ENCODE assay signal across 22 cellular contexts in genomic region chr10:43958964-43959363, GRCh38.
"Had no signal": no experiment of that assay in that cellular context is flagged by ENCODE, and none has a peak within 500 bp of the region (broad histone marks: within the 10 kb centered on the region; RNA-seq: fewer than 3 reads in every experiment).

No MANE protein-coding gene starts in this region.

- H3K27me3 Mint-ChIP-seq: memory B cell had no signal

- DNase-seq: activated B cell treated with CpG ODN at 0.5 μM for 24 hours; activated CD4-positive, alpha-beta T cell treated with anti-CD3 and anti-CD28 coated beads for 48 hours; activated CD8-positive, alpha-beta T cell treated with anti-CD3 and anti-CD28 coated beads, Interleukin-2, amount 10 ng/mL, durations not matched to agents 7 days and 5 days; activated naive CD4-positive, alpha-beta T cell treated with Interleukin-2 at 50 U/mL for 16 hours; activated naive CD8-positive, alpha-beta T cell treated with anti-CD3 and anti-CD28 coated beads, Interleukin-2, amount 10 ng/mL, durations not matched to agents 7 days and 5 days; caudate nucleus; erythroblast; gastrocnemius medialis; heart left ventricle; left ventricle myocardium inferior; naive thymus-derived CD4-positive, alpha-beta T cell; retina; SIG-M5; stimulated activated CD4-positive, alpha-beta T cell treated with anti-CD3 and anti-CD28 coated beads, Interleukin-12 subunit alpha, Interleukin-12 subunit beta, amount 100 ng/mL, for 4 hours; stimulated activated CD4-positive, alpha-beta T cell treated with anti-CD3 and anti-CD28 coated beads, Interleukin-2, amount 100 ng/mL, for 24 hours; stimulated activated naive CD8-positive, alpha-beta T cell treated with anti-CD3 and anti-CD28 coated beads, Interleukin-15, Interleukin-2, amounts not matched to agents 100 U/mL and 50 U/mL, for 24 hours; substantia nigra; T-helper 1 cell; T-helper 9 cell had no signal

- H3K27ac Mint-ChIP-seq: activated B cell treated with CpG ODN at 0.5 μM for 24 hours; activated CD8-positive, alpha-beta T cell treated with anti-CD3 and anti-CD28 coated beads, Interleukin-2, amount 10 ng/mL, durations not matched to agents 7 days and 5 days; activated naive CD8-positive, alpha-beta T cell treated with anti-CD3 and anti-CD28 coated beads, Interleukin-2, amount 10 ng/mL, durations not matched to agents 7 days and 5 days; memory B cell; naive thymus-derived CD4-positive, alpha-beta T cell had no signal

- ATAC-seq: activated CD8-positive, alpha-beta T cell treated with anti-CD3 and anti-CD28 coated beads, Interleukin-2, amount 10 ng/mL, durations not matched to agents 7 days and 5 days; body of pancreas; gastrocnemius medialis; naive thymus-derived CD4-positive, alpha-beta T cell; SK-N-SH treated with all-trans-retinoic acid at 6 μM for 48 hours; stimulated activated naive CD8-positive, alpha-beta T cell treated with anti-CD3 and anti-CD28 coated beads, Interleukin-15, Interleukin-2, amounts not matched to agents 100 U/mL and 50 U/mL, for 24 hours had no signal

- H3K4me1 Mint-ChIP-seq: activated B cell treated with CpG ODN at 0.5 μM for 24 hours; activated naive CD8-positive, alpha-beta T cell treated with anti-CD3 and anti-CD28 coated beads, Interleukin-2, amount 10 ng/mL, durations not matched to agents 7 days and 5 days; memory B cell; naive thymus-derived CD4-positive, alpha-beta T cell had no signal

- H3K4me3 Mint-ChIP-seq: activated B cell treated with CpG ODN at 0.5 μM for 24 hours; activated CD8-positive, alpha-beta T cell treated with anti-CD3 and anti-CD28 coated beads, Interleukin-2, amount 10 ng/mL, durations not matched to agents 7 days and 5 days; activated naive CD8-positive, alpha-beta T cell treated with anti-CD3 and anti-CD28 coated beads, Interleukin-2, amount 10 ng/mL, durations not matched to agents 7 days and 5 days; memory B cell; naive thymus-derived CD4-positive, alpha-beta T cell had no signal

- H3K9me3 Mint-ChIP-seq: activated B cell treated with CpG ODN at 0.5 μM for 24 hours; activated naive CD8-positive, alpha-beta T cell treated with anti-CD3 and anti-CD28 coated beads, Interleukin-2, amount 10 ng/mL, durations not matched to agents 7 days and 5 days; memory B cell; naive thymus-derived CD4-positive, alpha-beta T cell had no signal

- H3K36me3 Mint-ChIP-seq: activated naive CD8-positive, alpha-beta T cell treated with anti-CD3 and anti-CD28 coated beads, Interleukin-2, amount 10 ng/mL, durations not matched to agents 7 days and 5 days; naive thymus-derived CD4-positive, alpha-beta T cell had no signal
